15 cellular contexts compared by ENCODE assay signal in the genomic region with DNA sequence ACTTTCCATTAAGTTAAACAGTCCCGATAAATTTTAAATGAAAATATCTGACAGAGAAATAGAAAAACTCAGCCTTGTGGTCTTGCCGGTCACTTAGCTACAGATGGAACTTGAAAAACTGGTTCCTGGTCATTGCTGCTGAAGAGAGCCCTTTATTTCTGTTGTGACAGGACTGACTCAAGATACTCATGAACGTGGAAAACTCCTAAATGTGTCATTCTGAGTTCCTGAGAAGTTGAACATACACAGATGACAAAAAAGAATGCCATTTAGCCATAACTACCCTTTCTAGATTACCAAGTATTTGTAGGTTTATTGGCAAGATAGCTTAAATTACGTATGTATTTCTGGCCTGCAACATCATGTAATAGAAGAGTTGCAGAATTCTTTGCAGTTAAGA.
DNase-seq lines count a peak whose midpoint lies in the region; ATAC-seq, FAIRE-seq and TF ChIP-seq lines count a peak whose summit lies in the region.
"Had no signal": no experiment of that assay in that cellular context is flagged by ENCODE, and none has a peak within 500 bp of the region (broad histone marks: within the 10 kb centered on the region; RNA-seq: fewer than 3 reads in every experiment).

No MANE protein-coding gene starts in this region.

- peak overlapping the region; percentile 50 for H3K4me2 ChIP-seq in PC-3 (ENCODE audit: low read length)

- peak overlapping the region; percentile 98 for H3K27ac ChIP-seq in PC-3 (ENCODE audit: low read length)
- H3K27ac ChIP-seq: ascending aorta, coronary artery, neutrophil, right lobe of liver had no signal

- H3K9me3 ChIP-seq in PC-3 (ENCODE audit: low read length) = no peaks in the 10 kb centered on the region
- H3K9me3 ChIP-seq: ascending aorta, neutrophil, right lobe of liver had no signal

- TF ChIP-seq POLR2A in H54 (IDR thresholded peaks at IDR 0.05; ENCODE audit: low read depth, low read length) = no peak

- H2AFZ ChIP-seq in PC-3 (ENCODE audit: low read length) = no peak overlapping the region

- no TSS peak for BruUV-seq in PC-3 (replicated peaks; lab: Mats Ljungman, UMichigan)

- no peaks in the 10 kb centered on the region for H3K27me3 ChIP-seq in PC-3 (ENCODE audit: low read length)
- H3K27me3 ChIP-seq: ascending aorta, right lobe of liver had no signal

- H3K79me2 ChIP-seq in PC-3 (ENCODE audit: low read length) = peaks cover 73% of the 10 kb centered on the region

- POLR2A ChIA-PET in PC-3 (lab: Charles Lee; ENCODE audit: unreplicated experiment) = no interaction called here

- peak; percentile 54; the same call in 1 of the 2 replicates for ATAC-seq in PC-3
- ATAC-seq: right lobe of liver had no signal

- H3K36me3 ChIP-seq in PC-3 (ENCODE audit: low read depth, low read length) = peaks cover 86% of the 10 kb centered on the region
- H3K36me3 ChIP-seq: ascending aorta, neutrophil, right lobe of liver had no signal

- H3K9ac ChIP-seq in PC-3 (ENCODE audit: low read length) = peak overlapping the region; percentile 25

- intact Hi-C loops in PC-3 (cut with micrococcal nuclease) = no loop called here

- DNase-seq in H54 (ENCODE audit: insufficient read length, low spot score) (no peak), PC-3 (peak; percentile 93), iPS-NIHi11 (ENCODE audit: low spot score) (peak; percentile 35), renal cortical epithelial cell (ENCODE audit: low read depth) (peak; percentile 54), C1 segment of cervical spinal cord (lab: John Stamatoyannopoulos, UW) (no peak), superior temporal gyrus (ENCODE audit: extremely low spot score) (no peak), cerebellum (ENCODE audit: low spot score) (no peak)
- DNase-seq: activated CD4-positive, alpha-beta T cell treated with anti-CD3 and anti-CD28 coated beads for 1 hour; activated naive CD4-positive, alpha-beta T cell treated with Interleukin-2 at 50 U/mL for 16 hours; NCI-H1092 treated with DMSO at 0.1 percent for 48 hours; right lobe of liver; SHP77 had no signal

- TF ChIP-seq CTCF in PC-3 (conservative IDR thresholded peaks at IDR 0.05; ENCODE audit: low read depth, low read length) = no peak

- H3F3A ChIP-seq in PC-3 (ENCODE audit: low read length, unreplicated experiment) = peaks cover 20% of the 10 kb centered on the region

- H3K9me2 ChIP-seq in PC-3 (replicated peaks; ENCODE audit: low read length) = no peaks in the 10 kb centered on the region

- H4K20me1 ChIP-seq in PC-3 (ENCODE audit: low read length) = peaks cover 17% of the 10 kb centered on the region

- peak; percentile 45 for FAIRE-seq in H54 (lab: Jason Lieb, UNC)

- CTCF ChIA-PET in PC-3 (lab: Charles Lee) = interaction anchor here (0.6 kb wide), 2 partner anchors 18 to 652 kb away, joined by 3 to 4 read pairs; no protein-coding TSS in a partner anchor

- no peak overlapping the region for H3K4me3 ChIP-seq in PC-3 (ENCODE audit: low read length)
- H3K4me3 ChIP-seq: ascending aorta, coronary artery, right lobe of liver had no signal

- peaks cover 49% of the 10 kb centered on the region for H3K4me1 ChIP-seq in PC-3 (ENCODE audit: insufficient read depth, low read length)
- H3K4me1 ChIP-seq: ascending aorta, right lobe of liver had no signal

Comparison
In these comparisons a context has a peak if more than half of its experiments do, and no peak if none do; other contexts are left out.
1. DNase-seq: peak in PC-3 (single experiment), iPS-NIHi11 (single experiment) and renal cortical epithelial cell (single experiment); none in H54 (single experiment), C1 segment of cervical spinal cord (0 of 14), superior temporal gyrus (single experiment) and cerebellum (single experiment).